ENCODE assay signal across 18 cellular contexts in genomic region chr17:69900829-69901228, GRCh38.
A peak's percentile ranks its signal among the peaks of the same experiment; 100 is the strongest.
DNase-seq lines count a peak whose midpoint lies in the region; ATAC-seq and TF ChIP-seq lines count a peak whose summit lies in the region.
"Had no signal": no experiment of that assay in that cellular context is flagged by ENCODE, and none has a peak within 500 bp of the region (broad histone marks: within the 10 kb centered on the region; RNA-seq: fewer than 3 reads in every experiment).

No MANE protein-coding gene starts in this region.

- H4K20me1 ChIP-seq in smooth muscle cell (ENCODE audit: low read depth): no peaks in the 10 kb centered on the region

- H3K27me3 ChIP-seq in heart left ventricle (no peaks in the 10 kb centered on the region), smooth muscle cell (ENCODE audit: low read depth) (no peaks in the 10 kb centered on the region)

- 17 to 32% (median 22%) methylated on average over 8 of the region's 8 CpGs for WGBS in heart left ventricle, 4 donors
- 45% methylated on average over 8 of the region's 8 CpGs for WGBS in smooth muscle cell (ENCODE audit: low lambda C conversion rate)

- H3F3A ChIP-seq in smooth muscle cell (ENCODE audit: low read depth): peaks cover 6% of the 10 kb centered on the region

- H3K9me3 ChIP-seq in heart left ventricle (no peaks in the 10 kb centered on the region), smooth muscle cell (replicated peaks; ENCODE audit: low read depth) (no peaks in the 10 kb centered on the region)
- H3K9me3 ChIP-seq: HAP-1 had no signal

- no peak overlapping the region for H3K4me3 ChIP-seq in heart left ventricle
- H3K4me3 ChIP-seq in smooth muscle cell: no peak overlapping the region
- H3K4me3 ChIP-seq: HAP-1 had no signal

- TF ChIP-seq POLR2A in heart left ventricle (IDR thresholded peaks at IDR 0.05): no peak

- peak overlapping the region in 10 of 12 donors; percentile 2 to 64 (median 34) for H3K27ac ChIP-seq in heart left ventricle
- no peak overlapping the region for H3K27ac ChIP-seq in smooth muscle cell (ENCODE audit: low read depth)

- TF ChIP-seq CTCF in heart left ventricle (IDR thresholded peaks at IDR 0.05): no peak
- no peak for TF ChIP-seq CTCF in smooth muscle cell (IDR thresholded peaks at IDR 0.05; ENCODE audit: borderline replicate concordance, insufficient read depth, poor library complexity, severe bottlenecking)

- H3K4me2 ChIP-seq in smooth muscle cell: no peak overlapping the region

- H3K9ac ChIP-seq in smooth muscle cell (ENCODE audit: low read depth): no peak overlapping the region

- H3K79me2 ChIP-seq in smooth muscle cell (ENCODE audit: low read depth): no peaks in the 10 kb centered on the region

- DNase-seq in dermis blood vessel endothelial cell (peak; percentile 42), heart left ventricle (peak in 4 of 5 donors; percentile 57 to 79 (median 60)), myocyte (ENCODE audit: low read depth) (peak; percentile 39), smooth muscle cell (lab: John Stamatoyannopoulos, UW; ENCODE audit: unreplicated experiment) (no peak), SW480 (ENCODE audit: low spot score) (no peak)
- DNase-seq: C1 segment of cervical spinal cord, IMR-90, NCI-H1417, NCI-H187, NCI-H2107, NCI-H2227 treated with DMSO at 0.1 percent for 48 hours, NCI-H510A treated with DMSO at 0.1 percent for 48 hours, NCI-H82, OCI-M1, SIG-M5 had no signal

- intact Hi-C loops in heart left ventricle (cut with DNase I): no loop called here

- ATAC-seq in heart left ventricle: peak; percentile 93 to 100 (median 98)
- no peak for ATAC-seq in GM18861 (IDR thresholded peaks at IDR 0.05; ENCODE audit: unreplicated experiment)
- no peak for ATAC-seq in GM21360 (IDR thresholded peaks at IDR 0.05; ENCODE audit: unreplicated experiment)

- H3K36me3 ChIP-seq in heart left ventricle (no peaks in the 10 kb centered on the region), smooth muscle cell (ENCODE audit: low read depth) (no peaks in the 10 kb centered on the region)
- H3K36me3 ChIP-seq: HAP-1 had no signal

- peak overlapping the region; percentile 49 for H2AFZ ChIP-seq in smooth muscle cell (ENCODE audit: low read depth)

- H3K4me1 ChIP-seq in heart left ventricle: peaks cover 0 to 12% (median 2%) of the 10 kb centered on the region in 12 donors
- no peaks in the 10 kb centered on the region for H3K4me1 ChIP-seq in smooth muscle cell (ENCODE audit: low read depth)
- H3K4me1 ChIP-seq: HAP-1 had no signal

Comparison
In these comparisons a context has a peak if more than half of its experiments do, and no peak if none do; other contexts are left out.
1. DNase-seq: peak in dermis blood vessel endothelial cell (single experiment), heart left ventricle (4 of 5) and myocyte (single experiment); none in smooth muscle cell (single experiment) and SW480 (single experiment).
2. ATAC-seq: peak in heart left ventricle (4 of 4); none in GM18861 (single experiment) and GM21360 (single experiment).